ENCODE assay signal across 22 cellular contexts in genomic region chr4:38396845-38397547, GRCh38.
A peak's percentile ranks its signal among the peaks of the same experiment; 100 is the strongest.
DNase-seq lines count a peak whose midpoint lies in the region; ATAC-seq, FAIRE-seq and TF ChIP-seq lines count a peak whose summit lies in the region.
"Had no signal": no experiment of that assay in that cellular context is flagged by ENCODE, and none has a peak within 500 bp of the region (broad histone marks: within the 10 kb centered on the region; RNA-seq: fewer than 3 reads in every experiment).

No MANE protein-coding gene starts in this region.

- no peak overlapping the region for H3K27ac ChIP-seq in K562 (ENCODE audit: extremely low read depth, low read depth, low read length)
- H3K27ac ChIP-seq in hepatocyte: no peak overlapping the region
- H3K27ac ChIP-seq in H9 (ENCODE audit: insufficient read length, low read depth, low read length): no peak overlapping the region
- H3K27ac ChIP-seq: HL-60, RWPE1, SJSA1 had no signal

- TF ChIP-seq RAD21 in K562 (CRISPR knock-in tag; conservative IDR thresholded peaks at IDR 0.05 in 1 of 2, IDR thresholded peaks at IDR 0.05 in 1 of 2): no peak

- TF ChIP-seq POLR2A in GM12891 (IDR thresholded peaks at IDR 0.05; ENCODE audit: low read depth, low read length): no peak
- TF ChIP-seq POLR2A in K562 (conservative IDR thresholded peaks at IDR 0.05): no peak

- no peaks in the 10 kb centered on the region for H3K36me3 ChIP-seq in K562 (ENCODE audit: control insufficient read depth, insufficient read depth, low read length)
- no peaks in the 10 kb centered on the region for H3K36me3 ChIP-seq in hepatocyte (replicated peaks; ENCODE audit: insufficient read depth, low read depth)
- H3K36me3 ChIP-seq: SJSA1 had no signal

- peaks cover 32 to 33% of the 10 kb centered on the region in 2 experiments for H3K9me3 Mint-ChIP-seq in H9

- 0 out of 4 replicates have a peak, but pooled peaks cover 0 to 2% of the 10 kb centered on the region in 2 experiments for H3K4me1 Mint-ChIP-seq in H9

- H3K27ac Mint-ChIP-seq in H9: no peak overlapping the region
- H3K27ac Mint-ChIP-seq: HFFc6 had no signal

- no peak overlapping the region for H4K8ac ChIP-seq in H9 (replicated peaks; ENCODE audit: insufficient read length, low read depth, low read length)

- TF ChIP-seq CTCF in K562 (IDR thresholded peaks at IDR 0.05 in 2 of 3, conservative IDR thresholded peaks at IDR 0.05 in 1 of 3; ENCODE audit: insufficient read depth in 2 of 3, low read depth in 1 of 3, low read length in 3 of 3) (0 out of 6 replicates have a peak, but pooled peaks of 1 of the 3 experiments have one; percentile 1), hepatocyte (IDR thresholded peaks at IDR 0.05; ENCODE audit: poor library complexity) (no peak), H9 (conservative IDR thresholded peaks at IDR 0.05) (no peak)

- ATAC-seq in K562 (peak; percentile 70), left lobe of liver (peak; percentile 85), HG02759 (IDR thresholded peaks at IDR 0.05; ENCODE audit: unreplicated experiment) (no peak)
- ATAC-seq: PC-3 had no signal

- TF ChIP-seq EP300 in K562 (IDR thresholded peaks at IDR 0.05; ENCODE audit: low read length): peak; percentile 33; the same call in 1 of the 2 replicates

- no peaks in the 10 kb centered on the region for H3K79me1 ChIP-seq in H9 (ENCODE audit: insufficient read depth, low read depth, low read length, poor library complexity, severe bottlenecking)

- DNase-seq in GM12891 (ENCODE audit: insufficient read length, low spot score) (no peak), HUDEP-2 (lab: John Stamatoyannopoulos, UW; ENCODE audit: unreplicated experiment in 76 of 76) (peak in 55 of 76 experiments; percentile 2 to 81 (median 34)), K562 (ENCODE audit: extremely low read depth in 1 of 4, low spot score in 3 of 4) (peak in 1 of 4 experiments; percentile 49), left lobe of liver (ENCODE audit: low spot score) (no peak), hepatocyte (ENCODE audit: low spot score) (no peak), H9 (no peak), kidney glomerular epithelial cell (lab: John Stamatoyannopoulos, UW) (no peak)
- DNase-seq: DMS 273 treated with DMSO at 0.1 percent for 48 hours, GF-D8, HFFc6, NCI-H1417 treated with DMSO at 0.1 percent for 48 hours, NCI-H1930, NCI-H748 treated with DMSO at 0.1 percent for 48 hours, PC-3 had no signal

- WGBS in K562 (ENCODE audit: insufficient coverage, low coverage, missing lambda C conversion rate): 24% methylated on average over 4 of the region's 4 CpGs
- WGBS in hepatocyte (ENCODE audit: low lambda C conversion rate, missing lambda C conversion rate): 39% methylated on average over 4 of the region's 4 CpGs
- WGBS in H9 (ENCODE audit: extremely low coverage, insufficient read length, low lambda C conversion rate): no CpG with 5 or more reads among the region's 4 CpGs

- no peaks in the 10 kb centered on the region for H3K9me1 ChIP-seq in K562 (ENCODE audit: control insufficient read depth, insufficient read depth, low read length)

- H3K36me3 Mint-ChIP-seq in H9 (ENCODE audit: insufficient read depth in 1 of 3, low read depth in 3 of 3): peaks cover 8 to 34% (median 8%) of the 10 kb centered on the region in 3 experiments

- H2BK120ac ChIP-seq in H9 (ENCODE audit: low read depth, low read length, poor library complexity, severe bottlenecking): no peak overlapping the region

- no peak overlapping the region for H2BK12ac ChIP-seq in H9 (ENCODE audit: insufficient read length, low read depth, low read length)

- H3K9me2 ChIP-seq in hepatocyte (replicated peaks; ENCODE audit: insufficient read depth): no peaks in the 10 kb centered on the region

- H3K4me1 ChIP-seq in K562 (replicated peaks in 1 of 2; ENCODE audit: control insufficient read depth in 2 of 2, insufficient read depth in 2 of 2, low read length in 2 of 2): peaks cover 0 to 9% of the 10 kb centered on the region in 2 experiments; a peak in 2 of 5 replicates
- peaks cover 7% of the 10 kb centered on the region for H3K4me1 ChIP-seq in hepatocyte (ENCODE audit: insufficient read depth)
- H3K4me1 ChIP-seq in H9 (ENCODE audit: insufficient read depth, low read length): no peaks in the 10 kb centered on the region
- H3K4me1 ChIP-seq: SJSA1 had no signal

- H3K56ac ChIP-seq in H9 (ENCODE audit: insufficient read length, low read depth, low read length): no peak overlapping the region

- H3K14ac ChIP-seq in H9 (ENCODE audit: insufficient read depth, low read length): no peak overlapping the region

- no TSS peak for BruUV-seq in K562 (replicated peaks; lab: Mats Ljungman, UMichigan)

- peak overlapping the region; percentile 54; the same call in 1 of the 2 replicates for H2AFZ ChIP-seq in K562 (ENCODE audit: low read depth, low read length)
- no peak overlapping the region for H2AFZ ChIP-seq in hepatocyte
- no peak overlapping the region for H2AFZ ChIP-seq in H9 (ENCODE audit: low read length)

- H3K4me2 ChIP-seq in K562 (ENCODE audit: insufficient read depth, low read length) (no peak overlapping the region), hepatocyte (no peak overlapping the region), H9 (ENCODE audit: insufficient read depth, insufficient read length, low read length) (no peak overlapping the region)

- CTCF ChIA-PET in K562 (lab: Yijun Ruan, JAX; ENCODE audit: low intra/inter-chr PET ratio): no interaction called here

- H2AK5ac ChIP-seq in H9 (ENCODE audit: insufficient read length, low read length): no peak overlapping the region

- peaks cover 11% of the 10 kb centered on the region for H3K9me3 ChIP-seq in K562 (replicated peaks; ENCODE audit: control insufficient read depth, insufficient read depth, low read depth, low read length)
- no peaks in the 10 kb centered on the region for H3K9me3 ChIP-seq in hepatocyte (ENCODE audit: low read depth)
- no peaks in the 10 kb centered on the region for H3K9me3 ChIP-seq in H9 (ENCODE audit: control insufficient read depth, low read depth, low read length)
- H3K9me3 ChIP-seq: SJSA1 had no signal

- H3K18ac ChIP-seq in H9 (ENCODE audit: insufficient read length, low read depth, low read length): no peak overlapping the region

- H3K27me3 ChIP-seq in K562 (ENCODE audit: control insufficient read depth in 2 of 2, insufficient read depth in 2 of 2, low read length in 2 of 2) (no peaks in the 10 kb centered on the region), hepatocyte (no peaks in the 10 kb centered on the region), H9 (ENCODE audit: insufficient read depth, low read length) (no peaks in the 10 kb centered on the region)
- H3K27me3 ChIP-seq: SJSA1 had no signal

- H4K91ac ChIP-seq in H9 (ENCODE audit: insufficient read length, low read depth, low read length): no peak overlapping the region

- no peak overlapping the region for H2BK15ac ChIP-seq in H9 (ENCODE audit: low read depth, low read length)

- H3K4ac ChIP-seq in H9 (ENCODE audit: low read depth, low read length): no peak overlapping the region

- no peak overlapping the region for H3K4me3 Mint-ChIP-seq in H9
- H3K4me3 Mint-ChIP-seq: CD14-positive monocyte, HFFc6 had no signal

- intact Hi-C loops in K562 (cut with micrococcal nuclease): no loop called here

- H3K23me2 ChIP-seq in H9 (ENCODE audit: insufficient read length, low read depth, low read length, poor library complexity, severe bottlenecking): no peaks in the 10 kb centered on the region

- H3K9ac ChIP-seq in K562 (ENCODE audit: insufficient read depth in 1 of 2, low read depth in 2 of 2, low read length in 2 of 2): no peak overlapping the region
- H3K9ac ChIP-seq in H9 (ENCODE audit: extremely low read depth, insufficient read length, low read length): no peak overlapping the region

- H3K23ac ChIP-seq in H9 (ENCODE audit: insufficient read length, low read depth, low read length): no peak overlapping the region

- H3K79me2 ChIP-seq in K562 (ENCODE audit: control insufficient read depth, insufficient read depth, low read length): no peaks in the 10 kb centered on the region
- no peaks in the 10 kb centered on the region for H3K79me2 ChIP-seq in hepatocyte
- no peaks in the 10 kb centered on the region for H3K79me2 ChIP-seq in H9 (ENCODE audit: insufficient read depth, low read length)

- H4K20me1 ChIP-seq in K562 (replicated peaks; ENCODE audit: control insufficient read depth, insufficient read depth, low read length): no peaks in the 10 kb centered on the region
- H4K20me1 ChIP-seq in hepatocyte (ENCODE audit: insufficient read depth, poor library complexity, severe bottlenecking): no peaks in the 10 kb centered on the region
- no peaks in the 10 kb centered on the region for H4K20me1 ChIP-seq in H9 (ENCODE audit: control insufficient read depth, insufficient read depth, insufficient read length)

- in situ Hi-C loops in K562 (cut with MboI): no loop called here

- FAIRE-seq in GM12891 (lab: Jason Lieb, UNC) (peak; percentile 45), K562 (lab: Jason Lieb, UNC) (peak; percentile 59)
- FAIRE-seq: GM12892, H1, HTR-8/SVneo had no signal

- H3K27me3 Mint-ChIP-seq in H9 (ENCODE audit: low read depth): no peaks in the 10 kb centered on the region

- no peak overlapping the region for H3K4me3 ChIP-seq in K562
- no peak overlapping the region for H3K4me3 ChIP-seq in hepatocyte
- H3K4me3 ChIP-seq: SJSA1 had no signal

- POLR2A ChIA-PET in K562 (lab: Yijun Ruan, JAX): interaction anchor here (2.2 kb wide), 1 partner anchor 10 kb away, joined by 5 read pairs; no protein-coding TSS in a partner anchor

- H2BK5ac ChIP-seq in H9 (ENCODE audit: insufficient read length, low read length): no peak overlapping the region

- H3T11ph ChIP-seq in H9 (ENCODE audit: low read length): no peak overlapping the region

- H4K5ac ChIP-seq in H9 (ENCODE audit: insufficient read length, low read depth, low read length): no peak overlapping the region

- H2BK20ac ChIP-seq in H9 (ENCODE audit: low read depth, low read length, poor library complexity, severe bottlenecking): no peak overlapping the region

TF ChIP-seq in GM12891, 5 proteins besides CTCF, POLR2A, EP300 and RAD21:
- TF ChIP-seq POLR2AphosphoS5 (IDR thresholded peaks at IDR 0.05; ENCODE audit: low read depth, low read length) (no peak), TAF1 (IDR thresholded peaks at IDR 0.05; ENCODE audit: low read depth, low read length) (no peak), POU2F2 (IDR thresholded peaks at IDR 0.05; ENCODE audit: low read depth, low read length) (no peak), SPI1 (IDR thresholded peaks at IDR 0.05; ENCODE audit: low read depth, low read length) (no peak), PAX5 (IDR thresholded peaks at IDR 0.05; ENCODE audit: insufficient read depth, low read length, severe bottlenecking) (no peak)

TF ChIP-seq in K562, 482 proteins besides CTCF, POLR2A, EP300 and RAD21:
- TF ChIP-seq ARID1B (IDR thresholded peaks at IDR 0.05): 0 out of 2 replicates have a peak, but pooled peaks have one; percentile 21
- TF ChIP-seq BHLHE40 (IDR thresholded peaks at IDR 0.05; ENCODE audit: low read length): peak; percentile 18; the same call in 1 of the 2 replicates
- no peak for TF ChIP-seq ZNF764 (CRISPR knock-in tag; IDR thresholded peaks at IDR 0.05; ENCODE audit: low read depth)
- TF ChIP-seq MCM7 (IDR thresholded peaks at IDR 0.05): no peak
- TF ChIP-seq POLR3G (IDR thresholded peaks at IDR 0.05; ENCODE audit: extremely low read depth, insufficient read length, insufficient replicate concordance): no peak
- TF ChIP-seq CBFA2T3 (IDR thresholded peaks at IDR 0.05): peak; percentile 59

Comparison
In these comparisons a context has a peak if more than half of its experiments do, and no peak if none do; other contexts are left out.
1. DNase-seq: peak in HUDEP-2 (55 of 76); none in GM12891 (single experiment), left lobe of liver (single experiment), hepatocyte (single experiment), H9 (single experiment) and kidney glomerular epithelial cell (single experiment).